ENCODE assay signal across 22 cellular contexts in the genomic region with DNA sequence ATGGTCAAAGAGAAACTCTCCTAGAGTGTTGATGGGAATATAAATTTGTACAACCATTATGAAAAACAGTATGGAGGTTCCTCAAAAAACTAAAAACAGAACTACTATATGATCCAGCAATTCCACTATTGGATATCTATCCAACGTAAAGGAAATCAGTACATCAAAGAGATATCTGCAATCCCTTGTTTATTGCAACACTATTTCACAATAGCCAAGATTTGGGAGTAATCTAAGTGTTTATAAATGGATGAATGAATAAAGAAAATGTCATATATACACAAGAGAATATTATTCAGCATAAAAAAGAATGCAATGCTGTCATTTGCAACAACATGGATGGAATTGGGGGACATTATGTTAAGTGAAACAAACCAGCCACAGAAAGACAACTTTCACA.
DNase-seq lines count a peak whose midpoint lies in the region; ATAC-seq, FAIRE-seq and TF ChIP-seq lines count a peak whose summit lies in the region.
"Had no signal": no experiment of that assay in that cellular context is flagged by ENCODE, and none has a peak within 500 bp of the region (broad histone marks: within the 10 kb centered on the region; RNA-seq: fewer than 3 reads in every experiment).

No MANE protein-coding gene starts in this region.

- no peak overlapping the region for H3K4me3 Mint-ChIP-seq in activated CD4-positive, alpha-beta memory T cell treated with anti-CD3 and anti-CD28 coated beads for 36 hours
- H3K4me3 Mint-ChIP-seq: CD4-positive, CD25-positive, alpha-beta regulatory T cell; CD8-positive, alpha-beta memory T cell; GM23338; IgD-negative memory B cell had no signal

- H3K27ac ChIP-seq in A549: peak overlapping the region; percentile 82 to 83
- H3K27ac ChIP-seq in PC-3 (ENCODE audit: low read length): peak overlapping the region; percentile 68
- H3K27ac ChIP-seq in pancreas: peak overlapping the region in 1 of 4 donors; percentile 34

- ATAC-seq in A549 (no peak; a peak in 1 of 6 replicates), PC-3 (no peak), pancreas (no peak), GM21515 (IDR thresholded peaks at IDR 0.05; ENCODE audit: unreplicated experiment) (no peak)
- ATAC-seq: GM23338 had no signal

- no peaks in the 10 kb centered on the region for H3K79me2 ChIP-seq in PC-3 (ENCODE audit: low read length)

- FAIRE-seq in A549 (lab: Jason Lieb, UNC) (no peak), bronchial epithelial cell (lab: Jason Lieb, UNC) (no peak), pancreas (lab: Jason Lieb, UNC) (peak; percentile 80)
- FAIRE-seq: D721Med, GM12892, GM18507, H54 had no signal

- no peaks in the 10 kb centered on the region for H3K4me1 Mint-ChIP-seq in activated CD4-positive, alpha-beta memory T cell treated with anti-CD3 and anti-CD28 coated beads for 36 hours (ENCODE audit: low read depth)
- H3K4me1 Mint-ChIP-seq: CD4-positive, CD25-positive, alpha-beta regulatory T cell; CD8-positive, alpha-beta memory T cell; IgD-negative memory B cell had no signal

- POLR2A ChIA-PET in A549 (lab: Yijun Ruan, JAX): no interaction called here
- POLR2A ChIA-PET in PC-3 (lab: Charles Lee; ENCODE audit: unreplicated experiment): no interaction called here
- POLR2A ChIA-PET in activated CD4-positive, alpha-beta memory T cell treated with anti-CD3 and anti-CD28 coated beads for 36 hours (lab: Charles Lee): no interaction called here

- intact Hi-C loops in PC-3 (cut with micrococcal nuclease) (loop anchor here (10.0 kb wide), 1 partner anchor 267 kb away; no protein-coding TSS in a partner anchor), pancreas (cut with DNase I) (no loop called here)
- intact Hi-C loops in activated CD4-positive, alpha-beta memory T cell treated with anti-CD3 and anti-CD28 coated beads for 36 hours (cut with micrococcal nuclease): no loop called here

- H3K27ac Mint-ChIP-seq in activated CD4-positive, alpha-beta memory T cell treated with anti-CD3 and anti-CD28 coated beads for 36 hours: no peak overlapping the region
- H3K27ac Mint-ChIP-seq: CD4-positive, CD25-positive, alpha-beta regulatory T cell; CD8-positive, alpha-beta memory T cell; GM23338; IgD-negative memory B cell had no signal

- TF ChIP-seq RAD21 in A549 (conservative IDR thresholded peaks at IDR 0.05 in 1 of 2, IDR thresholded peaks at IDR 0.05 in 1 of 2): no peak

- H2AFZ ChIP-seq in PC-3 (ENCODE audit: low read length): no peak overlapping the region
- H2AFZ ChIP-seq: GM23338 had no signal

- H3K36me3 ChIP-seq in PC-3 (ENCODE audit: low read depth, low read length) (no peaks in the 10 kb centered on the region), bronchial epithelial cell (ENCODE audit: control insufficient read depth, insufficient read depth, low read length) (no peaks in the 10 kb centered on the region), pancreas (no peaks in the 10 kb centered on the region)
- H3K36me3 ChIP-seq: BE2C had no signal

- no peaks in the 10 kb centered on the region for H3K27me3 Mint-ChIP-seq in activated CD4-positive, alpha-beta memory T cell treated with anti-CD3 and anti-CD28 coated beads for 36 hours
- H3K27me3 Mint-ChIP-seq: CD4-positive, CD25-positive, alpha-beta regulatory T cell; CD8-positive, alpha-beta memory T cell; IgD-negative memory B cell had no signal

- no peaks in the 10 kb centered on the region for H4K20me1 ChIP-seq in PC-3 (ENCODE audit: low read length)

- H3K4me2 ChIP-seq in A549: peak overlapping the region; percentile 73
- peak overlapping the region; percentile 59 for H3K4me2 ChIP-seq in PC-3 (ENCODE audit: low read length)
- H3K4me2 ChIP-seq: GM23338 had no signal

- DNase-seq in A549 (ENCODE audit: low read depth in 1 of 2, low spot score in 1 of 2): no peak
- peak; percentile 7 for DNase-seq in PC-3
- DNase-seq in bronchial epithelial cell (ENCODE audit: low read depth): peak; percentile 8
- no peak for DNase-seq in pancreas
- no peak for DNase-seq in NCI-H1092 (lab: John Stamatoyannopoulos, UW)
- no peak for DNase-seq in activated CD4-positive, alpha-beta memory T cell treated with anti-CD3 and anti-CD28 coated beads for 36 hours
- DNase-seq in NCI-H345 (lab: John Stamatoyannopoulos, UW): no peak
- DNase-seq: 8988T; BE2C; C1 segment of cervical spinal cord; CD4-positive, CD25-positive, alpha-beta regulatory T cell; CD8-positive, alpha-beta memory T cell; COR-L47; GDM1; HCEC 1CT had no signal

- H3K9me3 ChIP-seq in A549 (0 out of 3 replicates have a peak, but pooled peaks cover 6% of the 10 kb centered on the region), PC-3 (ENCODE audit: low read length) (no peaks in the 10 kb centered on the region), pancreas (no peaks in the 10 kb centered on the region)
- H3K9me3 ChIP-seq: BE2C had no signal

- CTCF ChIA-PET in A549 (lab: Yijun Ruan, JAX) (no interaction called here), PC-3 (lab: Charles Lee) (no interaction called here)
- CTCF ChIA-PET in activated CD4-positive, alpha-beta memory T cell treated with anti-CD3 and anti-CD28 coated beads for 36 hours (lab: Charles Lee): no interaction called here

- TF ChIP-seq POLR2A in A549 (IDR thresholded peaks at IDR 0.05; ENCODE audit: low read length): no peak

- BruUV-seq in PC-3 (replicated peaks; lab: Mats Ljungman, UMichigan): no TSS peak

- no peak overlapping the region for H3K9ac ChIP-seq in PC-3 (ENCODE audit: low read length)

- H3K27me3 ChIP-seq in PC-3 (ENCODE audit: low read length) (no peaks in the 10 kb centered on the region), bronchial epithelial cell (ENCODE audit: control insufficient read depth, insufficient read depth, low read length) (no peaks in the 10 kb centered on the region), pancreas (no peaks in the 10 kb centered on the region)
- H3K27me3 ChIP-seq: BE2C had no signal

- H3K4me1 ChIP-seq in A549: peaks cover 20% of the 10 kb centered on the region
- H3K4me1 ChIP-seq in PC-3 (ENCODE audit: insufficient read depth, low read length): peaks cover 23% of the 10 kb centered on the region
- H3K4me1 ChIP-seq in pancreas: peaks cover 0 to 5% (median 3%) of the 10 kb centered on the region in 3 donors
- H3K4me1 ChIP-seq: BE2C had no signal

- TF ChIP-seq CTCF in A549 (IDR thresholded peaks at IDR 0.05): no peak
- TF ChIP-seq CTCF in PC-3 (conservative IDR thresholded peaks at IDR 0.05; ENCODE audit: low read depth, low read length): no peak
- TF ChIP-seq CTCF in bronchial epithelial cell (IDR thresholded peaks at IDR 0.05; ENCODE audit: insufficient read depth, low read length, severe bottlenecking): no peak
- TF ChIP-seq CTCF in pancreas (IDR thresholded peaks at IDR 0.05): no peak

- H3K36me3 Mint-ChIP-seq in activated CD4-positive, alpha-beta memory T cell treated with anti-CD3 and anti-CD28 coated beads for 36 hours: no peaks in the 10 kb centered on the region
- H3K36me3 Mint-ChIP-seq: CD4-positive, CD25-positive, alpha-beta regulatory T cell; CD8-positive, alpha-beta memory T cell; IgD-negative memory B cell had no signal

- peaks cover 5% of the 10 kb centered on the region for H3K9me3 Mint-ChIP-seq in activated CD4-positive, alpha-beta memory T cell treated with anti-CD3 and anti-CD28 coated beads for 36 hours
- H3K9me3 Mint-ChIP-seq: GM23338 had no signal

- WGBS in A549 (ENCODE audit: missing lambda C conversion rate): 32% methylated on average over 1 of the region's 1 CpG
- 56 to 67% methylated on average over 1 of the region's 1 CpG for WGBS in pancreas, 2 donors

- H3K9me2 ChIP-seq in PC-3 (replicated peaks; ENCODE audit: low read length): no peaks in the 10 kb centered on the region

- TF ChIP-seq EP300 in A549 (IDR thresholded peaks at IDR 0.05): no peak

- no peak overlapping the region for H3K4me3 ChIP-seq in A549
- H3K4me3 ChIP-seq in PC-3 (ENCODE audit: low read length): no peak overlapping the region
- H3K4me3 ChIP-seq in bronchial epithelial cell (ENCODE audit: low read depth, low read length): no peak overlapping the region
- H3K4me3 ChIP-seq in pancreas: no peak overlapping the region
- H3K4me3 ChIP-seq: GM23338 had no signal

- H3F3A ChIP-seq in PC-3 (ENCODE audit: low read length, unreplicated experiment): no peaks in the 10 kb centered on the region

TF ChIP-seq in A549, 52 proteins besides CTCF, POLR2A, EP300 and RAD21:
- no peak for TF ChIP-seq SREBF2 (IDR thresholded peaks at IDR 0.05)
- peak; percentile 47 to 73; a peak in 3 of 4 replicates for TF ChIP-seq CEBPB (IDR thresholded peaks at IDR 0.05)
- no peak for TF ChIP-seq HOXA7 (CRISPR knock-in tag; IDR thresholded peaks at IDR 0.05)
- no peak for TF ChIP-seq EHF (CRISPR knock-in tag; IDR thresholded peaks at IDR 0.05)
- no peak for TF ChIP-seq HDAC2 (IDR thresholded peaks at IDR 0.05)
- TF ChIP-seq, protein P1, sequence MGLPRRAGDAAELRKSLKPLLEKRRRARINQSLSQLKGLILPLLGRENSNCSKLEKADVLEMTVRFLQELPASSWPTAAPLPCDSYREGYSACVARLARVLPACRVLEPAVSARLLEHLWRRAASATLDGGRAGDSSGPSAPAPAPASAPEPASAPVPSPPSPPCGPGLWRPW (IDR thresholded peaks at IDR 0.05): 0 out of 2 replicates have a peak, but pooled peaks have one; percentile 24
- TF ChIP-seq, protein P2, sequence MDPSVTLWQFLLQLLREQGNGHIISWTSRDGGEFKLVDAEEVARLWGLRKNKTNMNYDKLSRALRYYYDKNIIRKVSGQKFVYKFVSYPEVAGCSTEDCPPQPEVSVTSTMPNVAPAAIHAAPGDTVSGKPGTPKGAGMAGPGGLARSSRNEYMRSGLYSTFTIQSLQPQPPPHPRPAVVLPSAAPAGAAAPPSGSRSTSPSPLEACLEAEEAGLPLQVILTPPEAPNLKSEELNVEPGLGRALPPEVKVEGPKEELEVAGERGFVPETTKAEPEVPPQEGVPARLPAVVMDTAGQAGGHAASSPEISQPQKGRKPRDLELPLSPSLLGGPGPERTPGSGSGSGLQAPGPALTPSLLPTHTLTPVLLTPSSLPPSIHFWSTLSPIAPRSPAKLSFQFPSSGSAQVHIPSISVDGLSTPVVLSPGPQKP (IDR thresholded peaks at IDR 0.05; ENCODE audit: low read depth, low read length): no peak
- TF ChIP-seq ZNF302 (CRISPR knock-in tag; IDR thresholded peaks at IDR 0.05): no peak

Comparison
In these comparisons a context has a peak if more than half of its experiments do, and no peak if none do; other contexts are left out.
1. DNase-seq: peak in PC-3 (single experiment) and bronchial epithelial cell (single experiment); none in A549 (0 of 2), pancreas (0 of 6), NCI-H1092 (single experiment), activated CD4-positive, alpha-beta memory T cell treated with anti-CD3 and anti-CD28 coated beads for 36 hours (single experiment) and NCI-H345 (single experiment).